ENCODE assay signal across 1 cellular context in the genomic region with DNA sequence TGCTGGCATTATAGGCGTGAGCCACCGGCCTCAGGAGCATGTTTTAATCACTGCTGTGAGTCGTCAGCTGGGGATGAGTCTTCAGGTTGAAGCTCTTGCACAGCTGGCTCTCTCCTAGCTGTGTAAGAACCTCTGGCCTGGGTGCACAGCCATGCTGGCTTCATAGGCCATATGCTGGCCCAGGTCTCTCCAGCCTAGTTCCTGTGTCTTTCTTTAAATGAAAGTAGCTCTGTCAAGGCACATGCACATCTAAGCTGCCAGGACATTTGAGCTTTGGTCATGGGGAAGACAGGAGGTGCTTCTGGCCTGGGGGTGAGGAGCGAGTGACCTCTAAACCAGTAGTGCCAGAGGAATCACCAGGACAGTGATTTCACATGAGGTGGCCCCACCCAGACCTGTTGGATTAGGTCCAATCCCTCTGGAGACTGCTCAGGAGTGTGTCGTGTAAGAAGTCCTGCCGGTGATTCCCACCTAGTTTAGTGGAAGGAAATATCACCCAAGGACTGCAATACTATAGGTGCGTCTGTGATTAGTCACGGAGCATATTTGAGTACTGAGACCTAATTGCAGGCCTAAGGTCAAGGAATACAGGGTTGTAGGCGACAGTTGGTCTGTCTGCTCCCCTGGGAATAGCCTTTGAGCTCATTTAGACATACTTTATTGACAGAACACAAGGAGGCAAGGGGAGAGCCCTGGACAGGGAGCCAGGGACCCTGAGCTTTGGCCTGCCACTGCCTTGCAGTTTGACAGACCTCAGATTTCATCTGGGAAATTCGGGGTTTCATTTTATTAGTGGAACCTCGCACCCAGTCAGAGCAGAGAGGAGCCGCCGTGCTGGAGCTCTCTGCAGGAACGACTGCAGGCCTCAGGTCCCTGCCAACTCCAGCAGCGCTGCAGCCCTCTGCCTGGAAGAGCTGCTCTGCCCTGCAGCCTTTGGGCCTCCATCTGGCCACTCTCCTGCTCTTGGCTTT.
TF ChIP-seq lines count a peak whose summit lies in the region.

No MANE protein-coding gene starts in this region.

TF ChIP-seq in HepG2, 621 proteins besides CTCF, POLR2A, EP300 and RAD21 (continued from another document and continues in another):
- TF ChIP-seq, protein P1, sequence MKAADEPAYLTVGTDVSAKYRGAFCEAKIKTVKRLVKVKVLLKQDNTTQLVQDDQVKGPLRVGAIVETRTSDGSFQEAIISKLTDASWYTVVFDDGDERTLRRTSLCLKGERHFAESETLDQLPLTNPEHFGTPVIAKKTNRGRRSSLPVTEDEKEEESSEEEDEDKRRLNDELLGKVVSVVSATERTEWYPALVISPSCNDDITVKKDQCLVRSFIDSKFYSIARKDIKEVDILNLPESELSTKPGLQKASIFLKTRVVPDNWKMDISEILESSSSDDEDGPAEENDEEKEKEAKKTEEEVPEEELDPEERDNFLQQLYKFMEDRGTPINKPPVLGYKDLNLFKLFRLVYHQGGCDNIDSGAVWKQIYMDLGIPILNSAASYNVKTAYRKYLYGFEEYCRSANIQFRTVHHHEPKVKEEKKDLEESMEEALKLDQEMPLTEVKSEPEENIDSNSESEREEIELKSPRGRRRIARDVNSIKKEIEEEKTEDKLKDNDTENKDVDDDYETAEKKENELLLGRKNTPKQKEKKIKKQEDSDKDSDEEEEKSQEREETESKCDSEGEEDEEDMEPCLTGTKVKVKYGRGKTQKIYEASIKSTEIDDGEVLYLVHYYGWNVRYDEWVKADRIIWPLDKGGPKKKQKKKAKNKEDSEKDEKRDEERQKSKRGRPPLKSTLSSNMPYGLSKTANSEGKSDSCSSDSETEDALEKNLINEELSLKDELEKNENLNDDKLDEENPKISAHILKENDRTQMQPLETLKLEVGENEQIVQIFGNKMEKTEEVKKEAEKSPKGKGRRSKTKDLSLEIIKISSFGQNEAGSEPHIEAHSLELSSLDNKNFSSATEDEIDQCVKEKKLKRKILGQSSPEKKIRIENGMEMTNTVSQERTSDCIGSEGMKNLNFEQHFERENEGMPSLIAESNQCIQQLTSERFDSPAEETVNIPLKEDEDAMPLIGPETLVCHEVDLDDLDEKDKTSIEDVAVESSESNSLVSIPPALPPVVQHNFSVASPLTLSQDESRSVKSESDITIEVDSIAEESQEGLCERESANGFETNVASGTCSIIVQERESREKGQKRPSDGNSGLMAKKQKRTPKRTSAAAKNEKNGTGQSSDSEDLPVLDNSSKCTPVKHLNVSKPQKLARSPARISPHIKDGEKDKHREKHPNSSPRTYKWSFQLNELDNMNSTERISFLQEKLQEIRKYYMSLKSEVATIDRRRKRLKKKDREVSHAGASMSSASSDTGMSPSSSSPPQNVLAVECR (CRISPR knock-in tag; IDR thresholded peaks at IDR 0.05; ENCODE audit: borderline replicate concordance) = peak; percentile 21; the same call in 1 of the 2 replicates
- TF ChIP-seq ZNF407 (CRISPR knock-in tag; IDR thresholded peaks at IDR 0.05; ENCODE audit: not compliant biosample characterization) (peak; percentile 10), THAP7 (CRISPR knock-in tag; IDR thresholded peaks at IDR 0.05) (peak; percentile 58; the same call in 1 of the 2 replicates), PAXIP1 (CRISPR knock-in tag; conservative IDR thresholded peaks at IDR 0.05) (peak; percentile 80), ADNP (CRISPR knock-in tag; IDR thresholded peaks at IDR 0.05) (peak; percentile 39; the same call in 1 of the 2 replicates), CREM (IDR thresholded peaks at IDR 0.05) (peak; percentile 62; the same call in 1 of the 2 replicates), CREM (CRISPR knock-in tag; IDR thresholded peaks at IDR 0.05) (no peak), MXD4 (CRISPR knock-in tag; IDR thresholded peaks at IDR 0.05) (peak; percentile 60; the same call in 1 of the 2 replicates), SOX6 (IDR thresholded peaks at IDR 0.05) (no peak), SOX6 (CRISPR knock-in tag; IDR thresholded peaks at IDR 0.05) (peak; percentile 53), ZNF792 (CRISPR knock-in tag; IDR thresholded peaks at IDR 0.05) (peak; percentile 53; the same call in 1 of the 2 replicates), ESRRA (CRISPR knock-in tag; IDR thresholded peaks at IDR 0.05; ENCODE audit: low read depth) (peak; percentile 59; the same call in 1 of the 2 replicates), RXRB (CRISPR knock-in tag; IDR thresholded peaks at IDR 0.05; ENCODE audit: borderline replicate concordance) (peak; percentile 60; the same call in 1 of the 2 replicates)
- TF ChIP-seq, protein P2, sequence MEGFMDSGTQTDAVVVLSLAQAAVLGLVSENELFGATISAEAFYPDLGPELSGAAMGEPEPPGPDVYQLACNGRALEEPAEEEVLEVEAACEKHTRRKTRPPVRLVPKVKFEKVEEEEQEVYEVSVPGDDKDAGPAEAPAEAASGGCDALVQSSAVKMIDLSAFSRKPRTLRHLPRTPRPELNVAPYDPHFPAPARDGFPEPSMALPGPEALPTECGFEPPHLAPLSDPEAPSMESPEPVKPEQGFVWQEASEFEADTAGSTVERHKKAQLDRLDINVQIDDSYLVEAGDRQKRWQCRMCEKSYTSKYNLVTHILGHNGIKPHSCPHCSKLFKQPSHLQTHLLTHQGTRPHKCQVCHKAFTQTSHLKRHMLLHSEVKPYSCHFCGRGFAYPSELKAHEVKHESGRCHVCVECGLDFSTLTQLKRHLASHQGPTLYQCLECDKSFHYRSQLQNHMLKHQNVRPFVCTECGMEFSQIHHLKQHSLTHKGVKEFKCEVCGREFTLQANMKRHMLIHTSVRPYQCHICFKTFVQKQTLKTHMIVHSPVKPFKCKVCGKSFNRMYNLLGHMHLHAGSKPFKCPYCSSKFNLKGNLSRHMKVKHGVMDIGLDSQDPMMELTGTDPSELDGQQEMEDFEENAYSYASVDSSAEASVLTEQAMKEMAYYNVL (CRISPR knock-in tag; IDR thresholded peaks at IDR 0.05; ENCODE audit: borderline replicate concordance) = 0 out of 2 replicates have a peak, but pooled peaks have one; percentile 41
- TF ChIP-seq, protein P3, sequence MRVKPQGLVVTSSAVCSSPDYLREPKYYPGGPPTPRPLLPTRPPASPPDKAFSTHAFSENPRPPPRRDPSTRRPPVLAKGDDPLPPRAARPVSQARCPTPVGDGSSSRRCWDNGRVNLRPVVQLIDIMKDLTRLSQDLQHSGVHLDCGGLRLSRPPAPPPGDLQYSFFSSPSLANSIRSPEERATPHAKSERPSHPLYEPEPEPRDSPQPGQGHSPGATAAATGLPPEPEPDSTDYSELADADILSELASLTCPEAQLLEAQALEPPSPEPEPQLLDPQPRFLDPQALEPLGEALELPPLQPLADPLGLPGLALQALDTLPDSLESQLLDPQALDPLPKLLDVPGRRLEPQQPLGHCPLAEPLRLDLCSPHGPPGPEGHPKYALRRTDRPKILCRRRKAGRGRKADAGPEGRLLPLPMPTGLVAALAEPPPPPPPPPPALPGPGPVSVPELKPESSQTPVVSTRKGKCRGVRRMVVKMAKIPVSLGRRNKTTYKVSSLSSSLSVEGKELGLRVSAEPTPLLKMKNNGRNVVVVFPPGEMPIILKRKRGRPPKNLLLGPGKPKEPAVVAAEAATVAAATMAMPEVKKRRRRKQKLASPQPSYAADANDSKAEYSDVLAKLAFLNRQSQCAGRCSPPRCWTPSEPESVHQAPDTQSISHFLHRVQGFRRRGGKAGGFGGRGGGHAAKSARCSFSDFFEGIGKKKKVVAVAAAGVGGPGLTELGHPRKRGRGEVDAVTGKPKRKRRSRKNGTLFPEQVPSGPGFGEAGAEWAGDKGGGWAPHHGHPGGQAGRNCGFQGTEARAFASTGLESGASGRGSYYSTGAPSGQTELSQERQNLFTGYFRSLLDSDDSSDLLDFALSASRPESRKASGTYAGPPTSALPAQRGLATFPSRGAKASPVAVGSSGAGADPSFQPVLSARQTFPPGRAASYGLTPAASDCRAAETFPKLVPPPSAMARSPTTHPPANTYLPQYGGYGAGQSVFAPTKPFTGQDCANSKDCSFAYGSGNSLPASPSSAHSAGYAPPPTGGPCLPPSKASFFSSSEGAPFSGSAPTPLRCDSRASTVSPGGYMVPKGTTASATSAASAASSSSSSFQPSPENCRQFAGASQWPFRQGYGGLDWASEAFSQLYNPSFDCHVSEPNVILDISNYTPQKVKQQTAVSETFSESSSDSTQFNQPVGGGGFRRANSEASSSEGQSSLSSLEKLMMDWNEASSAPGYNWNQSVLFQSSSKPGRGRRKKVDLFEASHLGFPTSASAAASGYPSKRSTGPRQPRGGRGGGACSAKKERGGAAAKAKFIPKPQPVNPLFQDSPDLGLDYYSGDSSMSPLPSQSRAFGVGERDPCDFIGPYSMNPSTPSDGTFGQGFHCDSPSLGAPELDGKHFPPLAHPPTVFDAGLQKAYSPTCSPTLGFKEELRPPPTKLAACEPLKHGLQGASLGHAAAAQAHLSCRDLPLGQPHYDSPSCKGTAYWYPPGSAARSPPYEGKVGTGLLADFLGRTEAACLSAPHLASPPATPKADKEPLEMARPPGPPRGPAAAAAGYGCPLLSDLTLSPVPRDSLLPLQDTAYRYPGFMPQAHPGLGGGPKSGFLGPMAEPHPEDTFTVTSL (CRISPR knock-in tag; IDR thresholded peaks at IDR 0.05; ENCODE audit: borderline replicate concordance) = no peak
